Comparison of ENCODE assay signal across 8 cellular contexts in genomic region chrX:40154229-40154852, GRCh38. TPM values are rescaled to one million over a fixed set of nuclear protein-coding genes. Genes with fewer than 3 reads are reported as not detected.
A peak's percentile ranks its signal among the peaks of the same experiment; 100 is the strongest.
DNase-seq lines count a peak whose midpoint lies in the region; ATAC-seq and TF ChIP-seq lines count a peak whose summit lies in the region.

No MANE protein-coding gene starts in this region.

- peaks cover 16% of the 10 kb centered on the region for H3K4me1 ChIP-seq in BE2C
- peaks cover 31 to 70% of the 10 kb centered on the region in 2 experiments for H3K4me1 ChIP-seq in HCT116 (ENCODE audit: control insufficient read depth in 1 of 2, insufficient read depth in 2 of 2, low read length in 2 of 2)
- no peaks in the 10 kb centered on the region for H3K4me1 ChIP-seq in PC-9 (replicated peaks; ENCODE audit: insufficient read depth)
- H3K4me1 ChIP-seq in ectodermal cell (ENCODE audit: control insufficient read depth, insufficient read depth, low read length): peaks cover 10% of the 10 kb centered on the region
- peaks cover 6% of the 10 kb centered on the region for H3K4me1 ChIP-seq in mucosa of descending colon (ENCODE audit: low read depth)

- no peak for TF ChIP-seq POLR2A in HCT116 (IDR thresholded peaks at IDR 0.05; ENCODE audit: borderline replicate concordance, extremely low read depth, insufficient read depth, insufficient read length)

- peak; percentile 72 for DNase-seq in BE2C
- DNase-seq in HCT116 (ENCODE audit: low read depth, low spot score): no peak
- no peak for DNase-seq in PC-9
- peak in 2 of 3 donors; percentile 34 to 38 for DNase-seq in mucosa of descending colon
- DNase-seq in activated CD4-positive, CD25-positive, alpha-beta regulatory T cell treated with anti-CD3 and anti-CD28 coated beads, Interleukin-2, amount 50 U/mL, for 72 hours: no peak

- peak overlapping the region; percentile 80 for H3K9ac ChIP-seq in HCT116 (ENCODE audit: low read length)

- H3K9me3 ChIP-seq in BE2C: no peaks in the 10 kb centered on the region
- H3K9me3 ChIP-seq in HCT116 (ENCODE audit: control insufficient read depth in 1 of 2, insufficient read depth in 1 of 2, low read depth in 1 of 2, low read length in 2 of 2): no peaks in the 10 kb centered on the region
- no peaks in the 10 kb centered on the region for H3K9me3 ChIP-seq in PC-9 (ENCODE audit: insufficient read depth, low read depth)
- no peaks in the 10 kb centered on the region for H3K9me3 ChIP-seq in ectodermal cell (ENCODE audit: control insufficient read depth, low read length)
- no peaks in the 10 kb centered on the region for H3K9me3 ChIP-seq in mucosa of descending colon

- TF ChIP-seq RAD21 in HCT116 (IDR thresholded peaks at IDR 0.05; ENCODE audit: low read depth): no peak

- H3K27me3 ChIP-seq in BE2C: no peaks in the 10 kb centered on the region
- no peaks in the 10 kb centered on the region for H3K27me3 ChIP-seq in HCT116 (ENCODE audit: insufficient read depth, low read length)
- H3K27me3 ChIP-seq in PC-9 (ENCODE audit: insufficient read depth, low read depth): no peaks in the 10 kb centered on the region
- H3K27me3 ChIP-seq in ectodermal cell (ENCODE audit: control insufficient read depth, insufficient read depth, low read length, poor library complexity, severe bottlenecking): peaks cover 62% of the 10 kb centered on the region

- no peaks in the 10 kb centered on the region for H3F3A ChIP-seq in PC-9 (ENCODE audit: insufficient read depth, low read depth)

- H3K4me3 ChIP-seq in BE2C (ENCODE audit: low read depth, low read length) (peak overlapping the region; percentile 59), HCT116 (replicated peaks in 1 of 2; ENCODE audit: low read depth in 1 of 2, low read length in 2 of 2) (peak overlapping the region; percentile 46 to 62), PC-9 (peak overlapping the region; percentile 47; the same call in 1 of the 2 replicates), ectodermal cell (ENCODE audit: insufficient read depth, low read depth, low read length) (peak overlapping the region; percentile 23), mucosa of descending colon (no peak overlapping the region)

- ATAC-seq in HCT116 (peak; percentile 12), mucosa of descending colon (no peak), HG03045 (IDR thresholded peaks at IDR 0.05; ENCODE audit: unreplicated experiment) (no peak), GM21786 (IDR thresholded peaks at IDR 0.05; ENCODE audit: unreplicated experiment) (no peak)

- POLR2A ChIA-PET in HCT116 (lab: Charles Lee) (interaction anchor here (0.6 to 1.4 kb wide), 2 partner anchors 8 to 57 kb away, joined by 4 read pairs; partner anchors contain the start of gene BCOR), PC-9 (lab: Charles Lee; ENCODE audit: unreplicated experiment) (no interaction called here)

- H3K27ac ChIP-seq in HCT116 (ENCODE audit: low read depth, low read length) (peak overlapping the region; percentile 93), PC-9 (no peak overlapping the region), ectodermal cell (ENCODE audit: insufficient read depth, low read depth, low read length, poor library complexity, severe bottlenecking) (peak overlapping the region; percentile 60)

- H3K79me2 ChIP-seq in HCT116 (ENCODE audit: insufficient read depth, low read length) (peaks cover 15% of the 10 kb centered on the region), PC-9 (ENCODE audit: low read depth) (no peaks in the 10 kb centered on the region)

- 0% methylated on average over 34 to 35 of the region's 39 CpGs for WGBS in ectodermal cell, 2 experiments

- intact Hi-C loops in HCT116 (cut with micrococcal nuclease) (no loop called here), PC-9 (cut with micrococcal nuclease; ENCODE audit: unreplicated experiment) (loop anchor here (5.0 kb wide), 1 partner anchor 47 kb away; no protein-coding TSS in a partner anchor), mucosa of descending colon (cut with DNase I, micrococcal nuclease) (loop anchor here in 1 of 2 donors (10.0 kb wide), 1 partner anchor 60 kb away; the partner anchor contains the start of gene BCOR)

- H3K9me2 ChIP-seq in HCT116 (ENCODE audit: insufficient read depth) (no peaks in the 10 kb centered on the region), PC-9 (ENCODE audit: insufficient read depth) (no peaks in the 10 kb centered on the region)

- H3K4me2 ChIP-seq in HCT116 (ENCODE audit: low read length): peak overlapping the region; percentile 90
- H3K4me2 ChIP-seq in PC-9: peak overlapping the region; percentile 69

- H3K36me3 ChIP-seq in BE2C: no peaks in the 10 kb centered on the region
- H3K36me3 ChIP-seq in HCT116 (ENCODE audit: control insufficient read depth in 1 of 2, insufficient read depth in 2 of 2, low read length in 2 of 2): no peaks in the 10 kb centered on the region
- H3K36me3 ChIP-seq in PC-9 (ENCODE audit: low read depth): no peaks in the 10 kb centered on the region
- H3K36me3 ChIP-seq in ectodermal cell (ENCODE audit: control insufficient read depth, insufficient read depth, low read length): no peaks in the 10 kb centered on the region
- no peaks in the 10 kb centered on the region for H3K36me3 ChIP-seq in mucosa of descending colon (ENCODE audit: low read depth)

- TF ChIP-seq CTCF in BE2C (IDR thresholded peaks at IDR 0.05; ENCODE audit: low read depth, low read length): no peak
- no peak for TF ChIP-seq CTCF in HCT116 (IDR thresholded peaks at IDR 0.05 in 2 of 3, conservative IDR thresholded peaks at IDR 0.05 in 1 of 3; ENCODE audit: borderline replicate concordance in 1 of 3, insufficient read depth in 1 of 3, low read depth in 2 of 3, low read length in 2 of 3)
- no peak for TF ChIP-seq CTCF in PC-9 (conservative IDR thresholded peaks at IDR 0.05)
- TF ChIP-seq CTCF in mucosa of descending colon (IDR thresholded peaks at IDR 0.05): no peak

- BruUV-seq in HCT116 (replicated peaks; lab: Mats Ljungman, UMichigan) (no TSS peak), PC-9 (replicated peaks; lab: Mats Ljungman, UMichigan) (no TSS peak)

- H4K20me1 ChIP-seq in HCT116 (ENCODE audit: insufficient read depth): no peaks in the 10 kb centered on the region
- H4K20me1 ChIP-seq in PC-9 (ENCODE audit: insufficient read depth): no peaks in the 10 kb centered on the region

- CTCF ChIA-PET in HCT116 (lab: Charles Lee): no interaction called here
- CTCF ChIA-PET in PC-9 (lab: Charles Lee): no interaction called here

- H2AFZ ChIP-seq in HCT116 (ENCODE audit: low read depth, low read length, poor library complexity, severe bottlenecking) (no peak overlapping the region), PC-9 (no peak overlapping the region)

- RAD21 ChIA-PET in HCT116 (lab: Charles Lee; ENCODE audit: low non-redundant PET in 1 of 2, low total read pairs in 2 of 2, uncharacterized antibody in 2 of 2, unreplicated experiment in 2 of 2): no interaction called here

TF ChIP-seq in HCT116, 20 proteins besides CTCF, POLR2A, EP300 and RAD21:
- TF ChIP-seq TCF7L2 (IDR thresholded peaks at IDR 0.05; ENCODE audit: borderline replicate concordance, extremely low read depth, insufficient read depth, insufficient read length): peak; percentile 73
- TF ChIP-seq CEBPB (IDR thresholded peaks at IDR 0.05; ENCODE audit: low read depth): no peak
- peak; percentile 51; the same call in 1 of the 2 replicates for TF ChIP-seq POLR2AphosphoS5 (IDR thresholded peaks at IDR 0.05; ENCODE audit: low read depth, low read length)
- TF ChIP-seq ELF1 (IDR thresholded peaks at IDR 0.05; ENCODE audit: borderline replicate concordance, low read depth): no peak

RNA-seq across cellular contexts. Expression of gene BCOR, which starts 56.6 kb away (rescaled TPM):
- 61.8 TPM for polyA plus RNA-seq in BE2C (2012; ENCODE audit: insufficient read depth, insufficient read length, low read depth)
- 35.1 TPM for total RNA-seq in HCT116 (2021; ENCODE audit: unreplicated experiment)
- 12.3 and 14.5 TPM in 2 replicates for polyA plus RNA-seq in HCT116 (2012)
- 0.68 and 1.5 TPM in 2 replicates for total RNA-seq in PC-9 (2021)
- 18.1 TPM for polyA plus RNA-seq in ectodermal cell (2013, experiment 1 of 4)
- polyA plus RNA-seq in ectodermal cell (2013, experiment 2 of 4): 23.8 TPM
- polyA plus RNA-seq in ectodermal cell (2013, experiment 3 of 4): 16.4 TPM
- polyA plus RNA-seq in ectodermal cell (2013, experiment 4 of 4): 14.5 TPM
- total RNA-seq in mucosa of descending colon: 10 to 100 TPM; 18.7 to 26.3 (median 23.6) TPM

Comparison
In these comparisons a context has a peak if more than half of its experiments do, and no peak if none do; other contexts are left out.
1. DNase-seq: peak in BE2C (single experiment) and mucosa of descending colon (2 of 3); none in HCT116 (single experiment), PC-9 (0 of 2) and activated CD4-positive, CD25-positive, alpha-beta regulatory T cell treated with anti-CD3 and anti-CD28 coated beads, Interleukin-2, amount 50 U/mL, for 72 hours (single experiment).